10 cellular contexts compared by ENCODE assay signal in genomic region chr10:125148021-125148439, GRCh38. TPM values are rescaled to one million over a fixed set of nuclear protein-coding genes. Genes with fewer than 3 reads are reported as not detected.
DNase-seq lines count a peak whose midpoint lies in the region; ATAC-seq and TF ChIP-seq lines count a peak whose summit lies in the region.
"Had no signal": no experiment of that assay in that cellular context is flagged by ENCODE, and none has a peak within 500 bp of the region (broad histone marks: within the 10 kb centered on the region; RNA-seq: fewer than 3 reads in every experiment).

No MANE protein-coding gene starts in this region.

- H3K4me3 ChIP-seq in brain microvascular endothelial cell (ENCODE audit: low read depth, low read length) (no peak overlapping the region), tibial nerve (no peak overlapping the region)

- no peak for TF ChIP-seq CTCF in brain microvascular endothelial cell (IDR thresholded peaks at IDR 0.05; ENCODE audit: low read depth, low read length, missing control alignments)
- TF ChIP-seq CTCF in tibial nerve (IDR thresholded peaks at IDR 0.05) = no peak

- H3K4me1 ChIP-seq in tibial nerve = peaks cover 3 to 92% (median 53%) of the 10 kb centered on the region in 4 donors

- no peak for TF ChIP-seq POLR2A in tibial nerve (IDR thresholded peaks at IDR 0.05)

- no peak for ATAC-seq in GM19023 (IDR thresholded peaks at IDR 0.05; ENCODE audit: unreplicated experiment)
- ATAC-seq in HG03139 (IDR thresholded peaks at IDR 0.05; ENCODE audit: unreplicated experiment) = no peak

- H3K36me3 ChIP-seq in brain microvascular endothelial cell (replicated peaks) (peaks cover 7% of the 10 kb centered on the region), tibial nerve (peaks cover 0 to 8% (median 0%) of the 10 kb centered on the region in 3 donors)

- DNase-seq in NCI-H345 (lab: John Stamatoyannopoulos, UW) (peak; percentile 12), NCI-H345 treated with DMSO at 0.1 percent for 48 hours (lab: John Stamatoyannopoulos, UW; ENCODE audit: unreplicated experiment) (no peak), brain microvascular endothelial cell (no peak), tibial nerve (ENCODE audit: low spot score in 2 of 2) (peak in 1 of 2 donors; percentile 38), GOT3 (lab: John Stamatoyannopoulos, UW) (no peak)
- DNase-seq: AML-193, T-helper 1 cell had no signal

- in situ Hi-C loops in brain microvascular endothelial cell (cut with HindIII; ENCODE audit: low pct_ligation_motif_present, low sequenced_read_pairs) = no loop called here

- H3K27ac ChIP-seq in brain microvascular endothelial cell (peak overlapping the region; percentile 92), layer of hippocampus (ENCODE audit: low read depth, low read length) (peak overlapping the region; percentile 53), tibial nerve (peak overlapping the region in 3 of 4 donors; percentile 51 to 83 (median 70))

- H3K27me3 ChIP-seq in brain microvascular endothelial cell (replicated peaks) (no peaks in the 10 kb centered on the region), layer of hippocampus (ENCODE audit: control insufficient read depth, insufficient read depth, low read length) (no peaks in the 10 kb centered on the region), tibial nerve (no peaks in the 10 kb centered on the region)

- H3K9me3 ChIP-seq in tibial nerve = no peaks in the 10 kb centered on the region

- no peak for TF ChIP-seq EP300 in tibial nerve (IDR thresholded peaks at IDR 0.05)

- WGBS in tibial nerve, 2 donors = 28 to 41% methylated on average over 7 of the region's 7 CpGs

RNA-seq across cellular contexts. Expression of gene CTBP2, which starts 12.3 kb away (rescaled TPM):
- total RNA-seq in tibial nerve = 10 to 100 TPM; 40.4 to 97.9 (median 62.3) TPM
